1 cellular context compared by ENCODE assay signal in genomic region chr6:83071707-83072106, GRCh38.
TF ChIP-seq lines count a peak whose summit lies in the region.

No MANE protein-coding gene starts in this region.

TF ChIP-seq in WTC11, 78 proteins besides CTCF, POLR2A, EP300 and RAD21 (continued from another document):
- TF ChIP-seq NR1H2 (CRISPR knock-in tag; IDR thresholded peaks at IDR 0.05) (no peak), ZMAT4 (CRISPR knock-in tag; IDR thresholded peaks at IDR 0.05) (no peak)
